Comparison of ENCODE assay signal across 8 cellular contexts in the genomic region with DNA sequence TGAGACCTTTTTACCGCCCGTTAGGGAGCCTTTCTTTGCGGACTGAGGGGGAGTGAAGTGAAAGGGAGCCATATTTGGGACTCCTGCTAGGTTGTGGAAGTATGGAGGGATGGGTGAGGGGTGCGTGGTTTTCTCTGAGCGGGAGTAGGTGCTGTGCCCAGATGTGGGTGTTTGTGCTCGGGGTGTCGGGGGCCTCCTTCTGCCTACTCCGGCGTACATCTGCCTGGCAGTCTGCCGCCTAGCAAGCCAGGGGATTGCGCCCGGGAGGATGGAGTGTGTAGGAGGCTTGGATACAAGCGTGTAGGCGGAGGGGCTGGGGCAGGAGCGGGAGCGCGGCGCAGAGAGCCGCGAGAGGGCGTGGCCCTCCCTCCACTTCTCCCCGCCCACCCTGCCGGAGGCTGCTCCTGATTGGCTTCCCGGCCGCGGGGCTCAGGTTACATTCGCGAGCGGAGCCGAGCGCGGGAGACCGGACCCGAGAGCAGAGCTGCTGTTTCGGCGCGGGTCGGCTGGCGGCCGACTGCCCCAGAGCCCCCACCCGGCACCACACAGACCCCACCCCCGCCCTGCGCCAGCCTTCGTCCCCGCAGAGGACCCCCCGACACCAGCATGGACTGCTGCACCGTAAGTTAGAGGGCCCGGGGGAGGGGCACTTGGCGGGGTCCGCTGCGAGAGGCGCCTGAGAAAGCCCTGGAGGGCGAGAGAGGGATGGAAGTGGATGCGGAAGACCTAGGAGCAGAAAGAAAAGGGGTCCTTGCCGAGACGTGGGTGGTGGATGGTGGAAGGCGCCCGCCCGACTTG. TPM values are rescaled to one million over a fixed set of nuclear protein-coding genes. Genes with fewer than 3 reads are reported as not detected.
DNase-seq lines count a peak whose midpoint lies in the region; ATAC-seq and TF ChIP-seq lines count a peak whose summit lies in the region.

A gene (plus strand): TSS at position 464 of the 798 bp plus-strand sequence. CDS start 143 bp downstream, at position 607.

- H3K9me3 Mint-ChIP-seq in endothelial cell (ENCODE audit: unreplicated experiment), result no peaks in the 10 kb centered on the region

- peaks cover 23% of the 10 kb centered on the region for H3K27me3 Mint-ChIP-seq in endothelial cell (ENCODE audit: unreplicated experiment)

- peak; percentile 98 for ATAC-seq in GM21367 (IDR thresholded peaks at IDR 0.05; ENCODE audit: unreplicated experiment)

- peaks cover 6% of the 10 kb centered on the region for H3K36me3 Mint-ChIP-seq in endothelial cell (ENCODE audit: low read depth, unreplicated experiment)

- peaks cover 38% of the 10 kb centered on the region for H3K4me1 Mint-ChIP-seq in endothelial cell (ENCODE audit: unreplicated experiment)

- H3K27ac Mint-ChIP-seq in endothelial cell (ENCODE audit: unreplicated experiment), result peak within 1 kb of the TSS; percentile 70

- DNase-seq in COLO829 (ENCODE audit: low spot score), result peak; percentile 95
- peak; percentile 41 for DNase-seq in HS-5 (ENCODE audit: low read depth)
- peak; percentile 89 for DNase-seq in NOMO-1 treated with DMSO at 0.1 percent for 48 hours (lab: John Stamatoyannopoulos, UW; ENCODE audit: unreplicated experiment)
- peak; percentile 61 for DNase-seq in activated CD8-positive, alpha-beta memory T cell treated with anti-CD3 and anti-CD28 coated beads, Interleukin-2, amount 50 U/mL, for 24 hours (ENCODE audit: extremely low read depth)
- peak; percentile 95 for DNase-seq in endothelial cell (ENCODE audit: low spot score)
- DNase-seq in midbrain (lab: John Stamatoyannopoulos, UW), result peak; percentile 73
- DNase-seq in stimulated activated CD8-positive, alpha-beta memory T cell treated with anti-CD3 and anti-CD28 coated beads, Interleukin-15, amount 100 ng/mL, for 4 hours (ENCODE audit: low read depth in 2 of 2), result peak; percentile 53 to 61

- TF ChIP-seq CTCF in endothelial cell (IDR thresholded peaks at IDR 0.05; ENCODE audit: unreplicated experiment), result no peak

- peak within 1 kb of the TSS; percentile 82 for H3K4me3 Mint-ChIP-seq in endothelial cell (ENCODE audit: unreplicated experiment)

RNA-seq across cellular contexts. Expression of the gene that starts here (rescaled TPM):
- 17.0 TPM for total RNA-seq in endothelial cell (ENCODE audit: unreplicated experiment)

Comparison
In these comparisons a context has a peak if more than half of its experiments do, and no peak if none do; other contexts are left out.
1. Peak in every context shown above with its lines: DNase-seq and ATAC-seq.
2. DNase-seq: peak in every context shown above with its lines; median percentile 95 in COLO829; 95 in endothelial cell; 89 in NOMO-1 treated with DMSO at 0.1 percent for 48 hours; 73 in midbrain; 61 in activated CD8-positive, alpha-beta memory T cell treated with anti-CD3 and anti-CD28 coated beads, Interleukin-2, amount 50 U/mL, for 24 hours; 57 in stimulated activated CD8-positive, alpha-beta memory T cell treated with anti-CD3 and anti-CD28 coated beads, Interleukin-15, amount 100 ng/mL, for 4 hours; 41 in HS-5.